Comparison of ENCODE assay signal across 16 cellular contexts in genomic region chr14:100048786-100049185, GRCh38. TPM values are rescaled to one million over a fixed set of nuclear protein-coding genes. Genes with fewer than 3 reads are reported as not detected.
DNase-seq lines count a peak whose midpoint lies in the region; ATAC-seq lines count a peak whose summit lies in the region.
"Had no signal": no experiment of that assay in that cellular context is flagged by ENCODE, and none has a peak within 500 bp of the region (broad histone marks: within the 10 kb centered on the region; RNA-seq: fewer than 3 reads in every experiment).

No MANE protein-coding gene starts in this region.

- no peaks in the 10 kb centered on the region for H3K9me3 Mint-ChIP-seq in activated CD4-positive, alpha-beta T cell treated with anti-CD3 and anti-CD28 coated beads for 36 hours (ENCODE audit: low read depth)

- peak; percentile 83 for ATAC-seq in activated CD4-positive, alpha-beta T cell treated with anti-CD3 and anti-CD28 coated beads for 36 hours
- ATAC-seq in T-helper 17 cell (peak; percentile 41), HG03139 (IDR thresholded peaks at IDR 0.05; ENCODE audit: unreplicated experiment) (no peak)
- ATAC-seq: lower lobe of right lung had no signal

- H3K4me1 Mint-ChIP-seq in activated CD4-positive, alpha-beta T cell treated with anti-CD3 and anti-CD28 coated beads for 36 hours, result peaks cover 24% of the 10 kb centered on the region
- peaks cover 7% of the 10 kb centered on the region for H3K4me1 Mint-ChIP-seq in T-helper 17 cell

- H3K4me3 Mint-ChIP-seq in activated CD4-positive, alpha-beta T cell treated with anti-CD3 and anti-CD28 coated beads for 36 hours, result no peak overlapping the region
- H3K4me3 Mint-ChIP-seq in T-helper 17 cell, result no peak overlapping the region

- DNase-seq in activated CD4-positive, alpha-beta T cell treated with anti-CD3 and anti-CD28 coated beads for 36 hours, result peak; percentile 65
- no peak for DNase-seq in activated CD4-positive, alpha-beta T cell treated with anti-CD3 and anti-CD28 coated beads, Interleukin-2, amount 50 U/mL, for 1 hour
- DNase-seq in T-helper 17 cell (no peak), renal cortical epithelial cell (ENCODE audit: low read depth) (peak; percentile 13), inferior parietal cortex (ENCODE audit: extremely low spot score) (no peak), dedifferentiated amniotic fluid mesenchymal stem cell (ENCODE audit: extremely low spot score) (no peak)
- DNase-seq in central memory CD4-positive, alpha-beta T cell, result peak; percentile 23
- DNase-seq: adrenal gland; DMS79 treated with DMSO at 0.1 percent for 48 hours; lower lobe of right lung; SHP77; stimulated activated CD4-positive, alpha-beta T cell treated with anti-CD3 and anti-CD28 coated beads, Interleukin-2, amount 100 ng/mL, for 48 hours; stimulated activated CD8-positive, alpha-beta memory T cell treated with anti-CD3 and anti-CD28 coated beads, Interleukin-4, amount 100 ng/mL, for 48 hours; T1000; thyroid gland had no signal

- CTCF ChIA-PET in activated CD4-positive, alpha-beta T cell treated with anti-CD3 and anti-CD28 coated beads for 36 hours (lab: Charles Lee), result interaction anchor here (0.5 to 3.0 kb wide), 7 partner anchors 11 to 135 kb away, joined by 3 to 12 read pairs (median 4); no protein-coding TSS in a partner anchor

- H3K36me3 Mint-ChIP-seq in activated CD4-positive, alpha-beta T cell treated with anti-CD3 and anti-CD28 coated beads for 36 hours (ENCODE audit: low read depth), result peaks cover 2% of the 10 kb centered on the region
- H3K36me3 Mint-ChIP-seq in T-helper 17 cell (ENCODE audit: low read depth), result no peaks in the 10 kb centered on the region

- H3K9me3 ChIP-seq in T-helper 17 cell (ENCODE audit: control insufficient read depth, low read length, poor library complexity, severe bottlenecking), result no peaks in the 10 kb centered on the region
- H3K9me3 ChIP-seq: adrenal gland, lower lobe of right lung, thyroid gland had no signal

- intact Hi-C loops in activated CD4-positive, alpha-beta T cell treated with anti-CD3 and anti-CD28 coated beads for 36 hours (cut with DNase I, micrococcal nuclease), result no loop called here

- POLR2A ChIA-PET in activated CD4-positive, alpha-beta T cell treated with anti-CD3 and anti-CD28 coated beads for 36 hours (lab: Charles Lee), result interaction anchor here (1.4 kb wide), 1 partner anchor 18 kb away, joined by 6 read pairs; no protein-coding TSS in a partner anchor

- H3K27ac Mint-ChIP-seq in activated CD4-positive, alpha-beta T cell treated with anti-CD3 and anti-CD28 coated beads for 36 hours, result no peak overlapping the region
- H3K27ac Mint-ChIP-seq in T-helper 17 cell, result peak overlapping the region; percentile 61

- H3K27me3 Mint-ChIP-seq in activated CD4-positive, alpha-beta T cell treated with anti-CD3 and anti-CD28 coated beads for 36 hours, result no peaks in the 10 kb centered on the region
- H3K27me3 Mint-ChIP-seq in T-helper 17 cell, result no peaks in the 10 kb centered on the region

RNA-seq across cellular contexts. Expression of gene EVL, which starts 16.4 kb away (rescaled TPM):
- 100 to 1,000 TPM; 249 to 378 TPM for total RNA-seq in activated CD4-positive, alpha-beta T cell treated with anti-CD3 and anti-CD28 coated beads for 36 hours
- total RNA-seq in T-helper 17 cell (100 to 1,000 TPM; 793 to 831 TPM), renal cortical epithelial cell (20.4 and 62.5 TPM in 2 replicates)

Comparison
In these comparisons a context has a peak if more than half of its experiments do, and no peak if none do; other contexts are left out.
1. DNase-seq: peak in activated CD4-positive, alpha-beta T cell treated with anti-CD3 and anti-CD28 coated beads for 36 hours (single experiment), central memory CD4-positive, alpha-beta T cell (single experiment) and renal cortical epithelial cell (single experiment); none in activated CD4-positive, alpha-beta T cell treated with anti-CD3 and anti-CD28 coated beads, Interleukin-2, amount 50 U/mL, for 1 hour (single experiment), T-helper 17 cell (0 of 3), inferior parietal cortex (single experiment) and dedifferentiated amniotic fluid mesenchymal stem cell (single experiment).